Comparison of ENCODE assay signal across 8 cellular contexts in the genomic region with DNA sequence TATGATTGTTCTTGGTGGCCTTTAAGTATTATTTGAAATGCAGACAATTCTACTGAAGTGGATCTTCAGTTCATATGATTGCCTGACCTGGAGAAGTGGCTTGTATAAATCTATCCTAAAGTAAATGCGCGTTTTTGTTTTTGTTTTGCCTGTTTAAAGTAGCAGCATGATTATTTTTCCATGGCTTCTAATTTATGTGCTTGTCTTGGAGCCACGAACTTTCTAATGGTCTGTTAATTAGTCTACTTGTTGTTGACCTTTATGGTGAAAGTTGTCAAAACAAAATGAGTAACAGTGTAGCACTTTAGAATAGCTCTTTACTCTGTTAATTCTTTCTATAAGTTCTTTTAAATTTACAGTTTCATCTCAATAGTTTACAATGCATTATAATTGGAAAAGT. TPM values are rescaled to one million over a fixed set of nuclear protein-coding genes. Genes with fewer than 3 reads are reported as not detected.
DNase-seq lines count a peak whose midpoint lies in the region; FAIRE-seq and TF ChIP-seq lines count a peak whose summit lies in the region.

No MANE protein-coding gene starts in this region.

- peaks cover 27% of the 10 kb centered on the region for H3K4me1 ChIP-seq in keratinocyte (ENCODE audit: control insufficient read depth, extremely low read depth, insufficient read depth, low read length)

- peak overlapping the region; percentile 92 to 99 (median 97) for H3K4me3 ChIP-seq in keratinocyte (ENCODE audit: control insufficient read depth in 2 of 3, extremely low read depth in 1 of 3, insufficient read depth in 2 of 3, low read depth in 1 of 3, low read length in 3 of 3)

- H3K27me3 ChIP-seq in keratinocyte (ENCODE audit: control insufficient read depth, extremely low read depth, insufficient read depth, low read length), result no peaks in the 10 kb centered on the region

- H3K36me3 ChIP-seq in keratinocyte (ENCODE audit: control insufficient read depth in 2 of 2, extremely low read depth in 1 of 2, insufficient read depth in 2 of 2, low read length in 2 of 2), result peaks cover 8 to 21% of the 10 kb centered on the region in 2 experiments

- peak overlapping the region; percentile 88 for H3K4me2 ChIP-seq in keratinocyte (ENCODE audit: control insufficient read depth, extremely low read depth, insufficient read depth, low read depth, low read length)

- no peaks in the 10 kb centered on the region for H3K9me3 ChIP-seq in keratinocyte (ENCODE audit: control insufficient read depth, low read depth, low read length)

- H3K4me3 Mint-ChIP-seq in T-helper 2 cell treated with Interferon-gamma antibody and Interleukin-4, amounts not matched to agents 5 μg/mL and 100 μg/mL, for 36 hours, result peak overlapping the region; percentile 95
- H3K4me3 Mint-ChIP-seq in activated naive CD8-positive, alpha-beta T cell, result peak overlapping the region; percentile 98

- H3K27ac Mint-ChIP-seq in T-helper 2 cell treated with Interferon-gamma antibody and Interleukin-4, amounts not matched to agents 5 μg/mL and 100 μg/mL, for 36 hours, result peak overlapping the region; percentile 99
- H3K27ac Mint-ChIP-seq in activated naive CD8-positive, alpha-beta T cell, result peak overlapping the region; percentile 97

- DNase-seq in T-helper 2 cell treated with Interferon-gamma antibody and Interleukin-4, amounts not matched to agents 5 μg/mL and 100 μg/mL, for 36 hours (ENCODE audit: low spot score), result no peak
- DNase-seq in T-helper 2 cell (no peak), keratinocyte (ENCODE audit: low read depth, low spot score) (no peak), substantia nigra (lab: John Stamatoyannopoulos, UW) (no peak), AG08395 (ENCODE audit: low spot score) (no peak), NCI-H2081 (lab: John Stamatoyannopoulos, UW) (no peak), NCI-H146 (lab: John Stamatoyannopoulos, UW) (no peak)

- H3K27me3 Mint-ChIP-seq in T-helper 2 cell treated with Interferon-gamma antibody and Interleukin-4, amounts not matched to agents 5 μg/mL and 100 μg/mL, for 36 hours (ENCODE audit: low read depth), result no peaks in the 10 kb centered on the region
- H3K27me3 Mint-ChIP-seq in activated naive CD8-positive, alpha-beta T cell, result no peaks in the 10 kb centered on the region

- peaks cover 48% of the 10 kb centered on the region for H3K4me1 Mint-ChIP-seq in T-helper 2 cell treated with Interferon-gamma antibody and Interleukin-4, amounts not matched to agents 5 μg/mL and 100 μg/mL, for 36 hours (ENCODE audit: low read depth)
- H3K4me1 Mint-ChIP-seq in activated naive CD8-positive, alpha-beta T cell (ENCODE audit: low read depth), result peaks cover 60% of the 10 kb centered on the region

- peaks cover 65% of the 10 kb centered on the region for H3K79me2 ChIP-seq in keratinocyte (ENCODE audit: control insufficient read depth, insufficient read depth, low read length)

- H4K20me1 ChIP-seq in keratinocyte (ENCODE audit: control insufficient read depth, extremely low read depth, insufficient read depth, low read length), result peaks cover 3% of the 10 kb centered on the region

- no peaks in the 10 kb centered on the region for H3K9me3 Mint-ChIP-seq in T-helper 2 cell treated with Interferon-gamma antibody and Interleukin-4, amounts not matched to agents 5 μg/mL and 100 μg/mL, for 36 hours
- H3K9me3 Mint-ChIP-seq in activated naive CD8-positive, alpha-beta T cell (ENCODE audit: low read depth), result no peaks in the 10 kb centered on the region

- peaks cover 39% of the 10 kb centered on the region for H3K36me3 Mint-ChIP-seq in T-helper 2 cell treated with Interferon-gamma antibody and Interleukin-4, amounts not matched to agents 5 μg/mL and 100 μg/mL, for 36 hours (ENCODE audit: low read depth)
- peaks cover 18% of the 10 kb centered on the region for H3K36me3 Mint-ChIP-seq in activated naive CD8-positive, alpha-beta T cell

- H2AFZ ChIP-seq in keratinocyte (ENCODE audit: control insufficient read depth, low read length), result no peak overlapping the region

- TF ChIP-seq CTCF in keratinocyte (optimal IDR thresholded peaks at IDR 0.05 in 1 of 3, IDR thresholded peaks at IDR 0.05 in 1 of 3, conservative IDR thresholded peaks at IDR 0.05 in 1 of 3; ENCODE audit: extremely low read depth in 1 of 3, insufficient read depth in 2 of 3, low read length in 3 of 3), result no peak

- H3K9me1 ChIP-seq in keratinocyte (ENCODE audit: control insufficient read depth, extremely low read depth, insufficient read depth, low read length), result no peaks in the 10 kb centered on the region

- no peak for FAIRE-seq in keratinocyte (lab: Jason Lieb, UNC)

- dilution Hi-C loops in keratinocyte (cut with MboI; ENCODE audit: extremely low pct_ligation_motif_present, low sequenced_read_pairs), result no loop called here

- H3K9ac ChIP-seq in keratinocyte (ENCODE audit: control insufficient read depth, extremely low read depth, insufficient read depth, low read length), result peak overlapping the region; percentile 95

- peak overlapping the region; percentile 96 for H3K27ac ChIP-seq in keratinocyte (ENCODE audit: control insufficient read depth, insufficient read depth, low read length)
- H3K27ac ChIP-seq in substantia nigra (ENCODE audit: low read depth, low read length, poor library complexity, severe bottlenecking), result peak overlapping the region; percentile 99

RNA-seq across cellular contexts. Expression of a gene that starts 1.7 kb away (rescaled TPM):
- polyA plus RNA-seq in keratinocyte, result 149 to 212 TPM (median 176 TPM) in 3 replicates
- polyA plus RNA-seq in keratinocyte (2011; ENCODE audit: low read depth), result 233 TPM
- polyA plus RNA-seq in keratinocyte (2011; cell fraction: cytosol; rRNA removed), result 145 and 176 TPM in 2 replicates
- 175 and 226 TPM in 2 replicates for polyA plus RNA-seq in keratinocyte (2011; cell fraction: nucleus; rRNA removed)
- 105 and 148 TPM in 2 replicates for polyA plus RNA-seq in keratinocyte (2012; ENCODE audit: low replicate concordance)
- polyA minus RNA-seq in keratinocyte, result 162 to 249 TPM (median 165 TPM) in 3 replicates
- 331 TPM for polyA minus RNA-seq in keratinocyte (2011; cell fraction: cytosol; rRNA and poly(A)+ RNA removed)
- 97.4 and 211 TPM in 2 replicates for polyA minus RNA-seq in keratinocyte (2011; cell fraction: nucleus; rRNA and poly(A)+ RNA removed)

RNA-seq across cellular contexts. Expression of a gene that starts 56.6 kb away (rescaled TPM):
- 49.4 to 70.8 TPM (median 62.3 TPM) in 3 replicates for polyA plus RNA-seq in keratinocyte
- 33.8 TPM for polyA plus RNA-seq in keratinocyte (2011; ENCODE audit: low read depth)
- polyA plus RNA-seq in keratinocyte (2011; cell fraction: cytosol; rRNA removed), result 70.0 and 96.5 TPM in 2 replicates
- polyA plus RNA-seq in keratinocyte (2011; cell fraction: nucleus; rRNA removed), result 56.3 and 58.3 TPM in 2 replicates
- polyA plus RNA-seq in keratinocyte (2012; ENCODE audit: low replicate concordance), result 40.6 and 53.5 TPM in 2 replicates
- polyA minus RNA-seq in keratinocyte, result 45.2 to 76.6 TPM (median 65.1 TPM) in 3 replicates
- polyA minus RNA-seq in keratinocyte (2011; cell fraction: cytosol; rRNA and poly(A)+ RNA removed), result 67.3 TPM
- polyA minus RNA-seq in keratinocyte (2011; cell fraction: nucleus; rRNA and poly(A)+ RNA removed), result 30.0 and 44.5 TPM in 2 replicates
